ENCODE assay signal across 19 cellular contexts in the genomic region with DNA sequence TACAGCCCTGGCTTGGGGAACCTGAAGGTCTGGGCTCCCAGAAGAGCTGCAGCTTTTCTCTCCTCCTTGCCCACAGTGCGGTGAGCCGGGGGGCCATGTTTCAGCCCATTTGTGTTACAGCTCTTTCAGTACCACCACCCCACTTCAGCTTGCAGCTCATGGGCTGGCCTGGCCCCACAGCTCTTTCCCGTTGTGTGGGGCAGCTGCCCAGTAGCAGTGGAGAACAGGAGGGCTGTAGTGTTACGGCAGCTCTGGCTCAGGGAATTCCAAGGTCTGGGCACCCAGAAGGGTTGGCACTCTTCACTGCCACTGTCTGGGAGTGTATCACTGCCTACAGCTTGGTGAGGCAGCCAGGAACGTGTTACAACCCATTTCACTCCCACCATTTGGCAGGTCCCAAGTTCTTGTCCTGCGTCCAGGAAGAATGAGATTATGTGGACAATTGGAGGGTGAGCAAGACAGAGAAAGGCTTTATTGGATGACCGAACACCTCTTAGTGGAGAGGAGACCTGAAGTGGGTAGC.
DNase-seq lines count a peak whose midpoint lies in the region; ATAC-seq, FAIRE-seq and TF ChIP-seq lines count a peak whose summit lies in the region.
"Had no signal": no experiment of that assay in that cellular context is flagged by ENCODE, and none has a peak within 500 bp of the region (broad histone marks: within the 10 kb centered on the region; RNA-seq: fewer than 3 reads in every experiment).

No MANE protein-coding gene starts in this region.

- H3K9ac ChIP-seq in BLaER1 treated with 17β-estradiol and CSF1 and Interleukin-3, amounts not matched to agents 10 nM and 100 nM: no peak overlapping the region

- peak; percentile 17 for ATAC-seq in left ventricle myocardium superior
- no peak for ATAC-seq in gastrocnemius medialis
- ATAC-seq in HG02852 (IDR thresholded peaks at IDR 0.05; ENCODE audit: unreplicated experiment): no peak
- no peak for ATAC-seq in HG03442 (IDR thresholded peaks at IDR 0.05; ENCODE audit: unreplicated experiment)
- ATAC-seq: A549, Panc1 had no signal

- TF ChIP-seq CTCF in bronchial epithelial cell (IDR thresholded peaks at IDR 0.05; ENCODE audit: insufficient read depth, low read length, severe bottlenecking) (no peak), gastrocnemius medialis (IDR thresholded peaks at IDR 0.05 in 4 of 5, conservative IDR thresholded peaks at IDR 0.05 in 1 of 5) (no peak)

- no peaks in the 10 kb centered on the region for H3K27me3 ChIP-seq in BLaER1 treated with 17β-estradiol and CSF1 and Interleukin-3, amounts not matched to agents 10 nM and 100 nM
- no peaks in the 10 kb centered on the region for H3K27me3 ChIP-seq in bronchial epithelial cell (ENCODE audit: control insufficient read depth, insufficient read depth, low read length)
- H3K27me3 ChIP-seq in gastrocnemius medialis: no peaks in the 10 kb centered on the region

- H4K20me1 ChIP-seq in BLaER1 treated with 17β-estradiol and CSF1 and Interleukin-3, amounts not matched to agents 10 nM and 100 nM: no peaks in the 10 kb centered on the region

- peak; percentile 58 for FAIRE-seq in bronchial epithelial cell (lab: Jason Lieb, UNC)
- FAIRE-seq: A549, HTR-8/SVneo had no signal

- peak overlapping the region in 6 of 11 experiments; percentile 73 to 83 (median 82); a peak in 6 of 22 replicates for H3K4me2 ChIP-seq in BLaER1 treated with 17β-estradiol and CSF1 and Interleukin-3, amounts not matched to agents 10 nM and 100 nM
- H3K4me2 ChIP-seq: A549 had no signal

- no peak overlapping the region for H3K4me3 ChIP-seq in BLaER1 treated with 17β-estradiol and CSF1 and Interleukin-3, amounts not matched to agents 10 nM and 100 nM
- H3K4me3 ChIP-seq in bronchial epithelial cell (ENCODE audit: low read depth, low read length): no peak overlapping the region
- H3K4me3 ChIP-seq in gastrocnemius medialis: no peak overlapping the region
- H3K4me3 ChIP-seq: A549 had no signal

- DNase-seq in bronchial epithelial cell (ENCODE audit: low read depth) (no peak), left ventricle myocardium superior (no peak), gastrocnemius medialis (peak in 1 of 2 donors; percentile 31), NCI-H146 treated with DMSO at 0.1 percent for 48 hours (lab: John Stamatoyannopoulos, UW; ENCODE audit: unreplicated experiment) (no peak)
- no peak for DNase-seq in activated CD8-positive, alpha-beta memory T cell treated with anti-CD3 and anti-CD28 coated beads, Interleukin-2, amount 50 U/mL, for 48 hours
- DNase-seq: H9, Kasumi-1, MM.1S, NCI-H1092 treated with DMSO at 0.1 percent for 48 hours, NCI-H1694, NCI-H510A treated with DMSO at 0.1 percent for 48 hours, SHP77 had no signal

- no peak for TF ChIP-seq POLR2A in gastrocnemius medialis (IDR thresholded peaks at IDR 0.05)

- H3K27ac ChIP-seq in BLaER1 treated with 17β-estradiol and CSF1 and Interleukin-3, amounts not matched to agents 10 nM and 100 nM: no peak overlapping the region
- H3K27ac ChIP-seq in gastrocnemius medialis: peak overlapping the region; percentile 83 to 95 (median 90)
- H3K27ac ChIP-seq: A549, C4-2B had no signal

- intact Hi-C loops in left ventricle myocardium superior (cut with micrococcal nuclease): no loop called here
- intact Hi-C loops in gastrocnemius medialis (cut with DNase I; ENCODE audit: low total_unique reads): loop anchor here (5.0 kb wide), 1 partner anchor 96 kb away; no protein-coding TSS in a partner anchor

- peaks cover 15 to 32% (median 24%) of the 10 kb centered on the region in 11 experiments for H3K9me3 ChIP-seq in BLaER1 treated with 17β-estradiol and CSF1 and Interleukin-3, amounts not matched to agents 10 nM and 100 nM (replicated peaks in 1 of 11)
- no peaks in the 10 kb centered on the region for H3K9me3 ChIP-seq in gastrocnemius medialis
- H3K9me3 ChIP-seq: A549 had no signal

- peaks cover 22 to 31% (median 25%) of the 10 kb centered on the region in 10 experiments for H3K4me1 ChIP-seq in BLaER1 treated with 17β-estradiol and CSF1 and Interleukin-3, amounts not matched to agents 10 nM and 100 nM
- H3K4me1 ChIP-seq in gastrocnemius medialis: peaks cover 56 to 64% of the 10 kb centered on the region in 2 donors
- H3K4me1 ChIP-seq: A549 had no signal

- H3K36me3 ChIP-seq in BLaER1 treated with 17β-estradiol and CSF1 and Interleukin-3, amounts not matched to agents 10 nM and 100 nM: peaks cover 27 to 57% (median 41%) of the 10 kb centered on the region in 11 experiments
- peaks cover 2% of the 10 kb centered on the region for H3K36me3 ChIP-seq in bronchial epithelial cell (ENCODE audit: control insufficient read depth, insufficient read depth, low read length)
- H3K36me3 ChIP-seq in gastrocnemius medialis: no peaks in the 10 kb centered on the region

- in situ Hi-C loops in gastrocnemius medialis (cut with MboI; ENCODE audit: low sequenced_read_pairs in 4 of 4): no loop called here

Comparison
In these comparisons a context has a peak if more than half of its experiments do, and no peak if none do; other contexts are left out.
1. H3K27ac ChIP-seq: peak in gastrocnemius medialis (4 of 4); none in BLaER1 treated with 17β-estradiol and CSF1 and Interleukin-3, amounts not matched to agents 10 nM and 100 nM (0 of 11).